ENCODE assay signal across 2 cellular contexts in the genomic region with DNA sequence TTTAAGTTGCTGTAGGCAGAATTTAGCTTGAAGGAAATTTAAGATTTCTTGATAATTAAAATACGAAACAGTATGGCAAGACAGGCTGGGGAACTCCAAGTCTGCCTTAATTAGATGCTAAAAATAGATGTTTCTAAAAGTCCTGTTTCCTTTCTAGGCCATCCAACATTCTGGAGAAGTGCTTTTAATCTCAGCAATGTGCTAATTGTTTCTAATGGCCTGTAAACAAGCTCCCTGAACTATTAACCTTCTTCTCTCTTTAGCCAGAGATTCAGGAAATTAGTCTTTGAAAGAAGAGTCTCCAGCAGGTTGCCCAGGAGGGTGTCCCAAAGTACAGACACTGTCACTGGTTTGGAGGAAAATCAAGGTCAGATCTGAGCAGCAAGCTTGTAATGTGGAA.
A peak's percentile ranks its signal among the peaks of the same experiment; 100 is the strongest.
TF ChIP-seq lines count a peak whose summit lies in the region.

No MANE protein-coding gene starts in this region.

TF ChIP-seq in liver, 16 proteins besides CTCF, POLR2A, EP300 and RAD21 (continued from another document):
- TF ChIP-seq RXRA (IDR thresholded peaks at IDR 0.05) = peak in 1 of 2 donors; percentile 28

TF ChIP-seq in HepG2, 621 proteins besides CTCF, POLR2A, EP300 and RAD21:
- TF ChIP-seq, protein P1, sequence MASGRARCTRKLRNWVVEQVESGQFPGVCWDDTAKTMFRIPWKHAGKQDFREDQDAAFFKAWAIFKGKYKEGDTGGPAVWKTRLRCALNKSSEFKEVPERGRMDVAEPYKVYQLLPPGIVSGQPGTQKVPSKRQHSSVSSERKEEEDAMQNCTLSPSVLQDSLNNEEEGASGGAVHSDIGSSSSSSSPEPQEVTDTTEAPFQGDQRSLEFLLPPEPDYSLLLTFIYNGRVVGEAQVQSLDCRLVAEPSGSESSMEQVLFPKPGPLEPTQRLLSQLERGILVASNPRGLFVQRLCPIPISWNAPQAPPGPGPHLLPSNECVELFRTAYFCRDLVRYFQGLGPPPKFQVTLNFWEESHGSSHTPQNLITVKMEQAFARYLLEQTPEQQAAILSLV (CRISPR knock-in tag; IDR thresholded peaks at IDR 0.05; ENCODE audit: borderline replicate concordance) = no peak
- TF ChIP-seq, protein P2, sequence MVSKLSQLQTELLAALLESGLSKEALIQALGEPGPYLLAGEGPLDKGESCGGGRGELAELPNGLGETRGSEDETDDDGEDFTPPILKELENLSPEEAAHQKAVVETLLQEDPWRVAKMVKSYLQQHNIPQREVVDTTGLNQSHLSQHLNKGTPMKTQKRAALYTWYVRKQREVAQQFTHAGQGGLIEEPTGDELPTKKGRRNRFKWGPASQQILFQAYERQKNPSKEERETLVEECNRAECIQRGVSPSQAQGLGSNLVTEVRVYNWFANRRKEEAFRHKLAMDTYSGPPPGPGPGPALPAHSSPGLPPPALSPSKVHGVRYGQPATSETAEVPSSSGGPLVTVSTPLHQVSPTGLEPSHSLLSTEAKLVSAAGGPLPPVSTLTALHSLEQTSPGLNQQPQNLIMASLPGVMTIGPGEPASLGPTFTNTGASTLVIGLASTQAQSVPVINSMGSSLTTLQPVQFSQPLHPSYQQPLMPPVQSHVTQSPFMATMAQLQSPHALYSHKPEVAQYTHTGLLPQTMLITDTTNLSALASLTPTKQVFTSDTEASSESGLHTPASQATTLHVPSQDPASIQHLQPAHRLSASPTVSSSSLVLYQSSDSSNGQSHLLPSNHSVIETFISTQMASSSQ (IDR thresholded peaks at IDR 0.05; ENCODE audit: low read depth) = no peak
- TF ChIP-seq, protein P2 (CRISPR knock-in tag; IDR thresholded peaks at IDR 0.05; ENCODE audit: borderline replicate concordance) = no peak
- TF ChIP-seq ZSCAN12 (CRISPR knock-in tag; IDR thresholded peaks at IDR 0.05) (no peak), ZFP41 (CRISPR knock-in tag; IDR thresholded peaks at IDR 0.05; ENCODE audit: borderline replicate concordance) (no peak), ZNF746 (CRISPR knock-in tag; IDR thresholded peaks at IDR 0.05) (no peak), PHF5A (CRISPR knock-in tag; IDR thresholded peaks at IDR 0.05; ENCODE audit: low read depth, unreplicated experiment) (no peak), ZNF572 (CRISPR knock-in tag; IDR thresholded peaks at IDR 0.05) (no peak), NRL (CRISPR knock-in tag; IDR thresholded peaks at IDR 0.05; ENCODE audit: borderline replicate concordance) (no peak), RBAK (CRISPR knock-in tag; IDR thresholded peaks at IDR 0.05) (no peak), RXRA (CRISPR knock-in tag; IDR thresholded peaks at IDR 0.05) (no peak), SAP130 (CRISPR knock-in tag; IDR thresholded peaks at IDR 0.05; ENCODE audit: low read depth) (no peak), ZNF20 (CRISPR knock-in tag; IDR thresholded peaks at IDR 0.05) (no peak), NR2F6 (IDR thresholded peaks at IDR 0.05) (no peak), NR2F6 (CRISPR knock-in tag; IDR thresholded peaks at IDR 0.05) (no peak), ZNF350 (CRISPR knock-in tag; IDR thresholded peaks at IDR 0.05; ENCODE audit: borderline replicate concordance, low read depth) (no peak), ZNF720 (CRISPR knock-in tag; IDR thresholded peaks at IDR 0.05) (no peak), ZNF564 (CRISPR knock-in tag; IDR thresholded peaks at IDR 0.05) (no peak)
- TF ChIP-seq, protein P3, sequence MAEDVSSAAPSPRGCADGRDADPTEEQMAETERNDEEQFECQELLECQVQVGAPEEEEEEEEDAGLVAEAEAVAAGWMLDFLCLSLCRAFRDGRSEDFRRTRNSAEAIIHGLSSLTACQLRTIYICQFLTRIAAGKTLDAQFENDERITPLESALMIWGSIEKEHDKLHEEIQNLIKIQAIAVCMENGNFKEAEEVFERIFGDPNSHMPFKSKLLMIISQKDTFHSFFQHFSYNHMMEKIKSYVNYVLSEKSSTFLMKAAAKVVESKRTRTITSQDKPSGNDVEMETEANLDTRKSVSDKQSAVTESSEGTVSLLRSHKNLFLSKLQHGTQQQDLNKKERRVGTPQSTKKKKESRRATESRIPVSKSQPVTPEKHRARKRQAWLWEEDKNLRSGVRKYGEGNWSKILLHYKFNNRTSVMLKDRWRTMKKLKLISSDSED (CRISPR knock-in tag; IDR thresholded peaks at IDR 0.05) = no peak
- TF ChIP-seq, protein P4, sequence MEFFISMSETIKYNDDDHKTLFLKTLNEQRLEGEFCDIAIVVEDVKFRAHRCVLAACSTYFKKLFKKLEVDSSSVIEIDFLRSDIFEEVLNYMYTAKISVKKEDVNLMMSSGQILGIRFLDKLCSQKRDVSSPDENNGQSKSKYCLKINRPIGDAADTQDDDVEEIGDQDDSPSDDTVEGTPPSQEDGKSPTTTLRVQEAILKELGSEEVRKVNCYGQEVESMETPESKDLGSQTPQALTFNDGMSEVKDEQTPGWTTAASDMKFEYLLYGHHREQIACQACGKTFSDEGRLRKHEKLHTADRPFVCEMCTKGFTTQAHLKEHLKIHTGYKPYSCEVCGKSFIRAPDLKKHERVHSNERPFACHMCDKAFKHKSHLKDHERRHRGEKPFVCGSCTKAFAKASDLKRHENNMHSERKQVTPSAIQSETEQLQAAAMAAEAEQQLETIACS (CRISPR knock-in tag; IDR thresholded peaks at IDR 0.05) = no peak
TF ChIP-seq in HepG2: peak in this region for 0.
